16 cellular contexts compared by ENCODE assay signal in genomic region chr6:139965393-139965792, GRCh38.
DNase-seq lines count a peak whose midpoint lies in the region; ATAC-seq and TF ChIP-seq lines count a peak whose summit lies in the region.
"Had no signal": no experiment of that assay in that cellular context is flagged by ENCODE, and none has a peak within 500 bp of the region (broad histone marks: within the 10 kb centered on the region; RNA-seq: fewer than 3 reads in every experiment).

No MANE protein-coding gene starts in this region.

- TF ChIP-seq POLR2A in breast epithelium (IDR thresholded peaks at IDR 0.05), result no peak

- H3K4me3 ChIP-seq in parathyroid adenoma (ENCODE audit: low read depth, low read length), result peak overlapping the region; percentile 20
- H3K4me3 ChIP-seq in breast epithelium, result no peak overlapping the region
- H3K4me3 ChIP-seq: upper lobe of left lung had no signal

- H3K9me3 ChIP-seq in parathyroid adenoma (ENCODE audit: control insufficient read depth, low read length), result no peaks in the 10 kb centered on the region
- no peaks in the 10 kb centered on the region for H3K9me3 ChIP-seq in breast epithelium
- H3K9me3 ChIP-seq: upper lobe of left lung had no signal

- peaks cover 51% of the 10 kb centered on the region for H3K4me1 ChIP-seq in parathyroid adenoma
- no peaks in the 10 kb centered on the region for H3K4me1 ChIP-seq in breast epithelium

- H2AFZ ChIP-seq in parathyroid adenoma, result no peak overlapping the region

- H3K9ac ChIP-seq in parathyroid adenoma, result no peak overlapping the region

- H3K27ac ChIP-seq in parathyroid adenoma, result peak overlapping the region; percentile 87
- H3K27ac ChIP-seq in breast epithelium, result no peak overlapping the region
- H3K27ac ChIP-seq: upper lobe of left lung had no signal

- TF ChIP-seq CTCF in parathyroid adenoma (IDR thresholded peaks at IDR 0.05) (no peak), breast epithelium (IDR thresholded peaks at IDR 0.05) (no peak)

- no peaks in the 10 kb centered on the region for H3K27me3 ChIP-seq in parathyroid adenoma (ENCODE audit: control insufficient read depth, insufficient read depth, low read length)
- H3K27me3 ChIP-seq in breast epithelium, result no peaks in the 10 kb centered on the region
- H3K27me3 ChIP-seq: upper lobe of left lung had no signal

- no peaks in the 10 kb centered on the region for H3K79me2 ChIP-seq in parathyroid adenoma

- DNase-seq in NCI-H2081 (lab: John Stamatoyannopoulos, UW) (peak; percentile 18 to 58), NCI-H2081 treated with DMSO at 0.1 percent for 48 hours (lab: John Stamatoyannopoulos, UW) (no peak), astrocyte of the hippocampus (ENCODE audit: low read depth, low spot score) (peak; percentile 39), left cardiac atrium (no peak), SW480 (ENCODE audit: low spot score) (no peak), breast epithelium (ENCODE audit: low spot score in 2 of 2) (no peak)
- DNase-seq: activated CD4-positive, alpha-beta T cell treated with anti-CD3 and anti-CD28 coated beads for 48 hours; anterior cingulate cortex; endodermal cell; hypothalamus; mesendoderm; NCI-H2029 treated with DMSO at 0.1 percent for 48 hours; posterior cingulate gyrus; upper lobe of left lung had no signal

- ATAC-seq in left cardiac atrium (peak; percentile 34 to 60), HG02623 (IDR thresholded peaks at IDR 0.05; ENCODE audit: unreplicated experiment) (no peak)

- H3K4me2 ChIP-seq in parathyroid adenoma (ENCODE audit: low read length), result peak overlapping the region; percentile 49

- intact Hi-C loops in left cardiac atrium (cut with DNase I) (loop anchor here in 1 of 2 donors (10.0 kb wide), 1 partner anchor 201 kb away; no protein-coding TSS in a partner anchor), breast epithelium (cut with DNase I; ENCODE audit: low total_unique reads) (no loop called here)

- H3K36me3 ChIP-seq in parathyroid adenoma (ENCODE audit: control insufficient read depth, insufficient read depth, low read length) (no peaks in the 10 kb centered on the region), breast epithelium (peaks cover 4% of the 10 kb centered on the region)
- H3K36me3 ChIP-seq: upper lobe of left lung had no signal

Comparison
In these comparisons a context has a peak if more than half of its experiments do, and no peak if none do; other contexts are left out.
1. DNase-seq: peak in NCI-H2081 (2 of 2) and astrocyte of the hippocampus (single experiment); none in NCI-H2081 treated with DMSO at 0.1 percent for 48 hours (single experiment), left cardiac atrium (single experiment), SW480 (single experiment) and breast epithelium (0 of 2).